ENCODE assay signal across 1 cellular context in the genomic region with DNA sequence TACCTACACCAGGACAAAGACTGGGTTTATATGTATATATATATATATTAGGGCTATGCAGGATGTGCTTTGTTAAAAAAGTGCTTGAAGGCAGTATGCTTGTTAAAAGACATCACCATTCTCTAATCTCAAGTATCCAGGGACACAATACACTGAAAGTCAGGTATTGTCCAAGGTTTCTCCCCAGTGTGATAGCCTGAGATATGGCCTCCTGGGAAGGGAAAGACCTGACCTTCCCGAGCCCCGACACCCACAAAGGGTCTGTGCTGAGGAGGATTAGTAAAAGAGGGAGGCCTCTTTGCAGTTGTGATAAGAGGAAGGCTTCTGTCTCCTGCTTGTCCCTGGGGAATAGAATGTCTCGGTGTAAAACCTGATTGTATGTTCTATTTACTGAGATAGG.
A peak's percentile ranks its signal among the peaks of the same experiment; 100 is the strongest.
TF ChIP-seq lines count a peak whose summit lies in the region.

No MANE protein-coding gene starts in this region.

TF ChIP-seq in K562, 482 proteins besides CTCF, POLR2A, EP300 and RAD21 (continued from another document):
- TF ChIP-seq RBM17 (IDR thresholded peaks at IDR 0.05; ENCODE audit: borderline replicate concordance, low read depth, low read length) (no peak), KAT2B (IDR thresholded peaks at IDR 0.05; ENCODE audit: low read depth, low read length) (no peak), ZKSCAN3 (CRISPR knock-in tag; IDR thresholded peaks at IDR 0.05) (no peak), JUND (IDR thresholded peaks at IDR 0.05; ENCODE audit: borderline replicate concordance, low read depth, low read length) (no peak), JUND (tag; IDR thresholded peaks at IDR 0.05; ENCODE audit: borderline replicate concordance, low read depth, low read length) (no peak), ZNF445 (CRISPR knock-in tag; IDR thresholded peaks at IDR 0.05; ENCODE audit: low read depth) (no peak), TAF1 (IDR thresholded peaks at IDR 0.05; ENCODE audit: control insufficient read depth, extremely low read depth, insufficient read depth, low read length, severe bottlenecking) (no peak), CBX3 (IDR thresholded peaks at IDR 0.05; ENCODE audit: borderline replicate concordance in 1 of 2, low read length in 2 of 2) (no peak), BCL6 (CRISPR knock-in tag; IDR thresholded peaks at IDR 0.05) (no peak), SNRNP70 (optimal IDR thresholded peaks at IDR 0.05; ENCODE audit: low read depth, low read length) (no peak), SAFB2 (IDR thresholded peaks at IDR 0.05; ENCODE audit: borderline replicate concordance, low read depth, low read length, severe bottlenecking) (no peak), RBFOX2 (IDR thresholded peaks at IDR 0.05; ENCODE audit: low read depth, low read length) (no peak), TEAD2 (tag; IDR thresholded peaks at IDR 0.05) (no peak), CXXC5 (CRISPR knock-in tag; IDR thresholded peaks at IDR 0.05) (no peak), CCNT2 (IDR thresholded peaks at IDR 0.05; ENCODE audit: borderline replicate concordance, extremely low read depth, insufficient read length, low read depth, low read length) (no peak), POLR2H (tag; IDR thresholded peaks at IDR 0.05; ENCODE audit: low read depth) (no peak), SUPT5H (IDR thresholded peaks at IDR 0.05) (no peak), CBX2 (IDR thresholded peaks at IDR 0.05; ENCODE audit: insufficient read depth, low read length, poor library complexity, severe bottlenecking) (no peak), SMAD4 (CRISPR knock-in tag; conservative IDR thresholded peaks at IDR 0.05) (no peak), CEBPG (CRISPR knock-in tag; IDR thresholded peaks at IDR 0.05) (no peak), CEBPG (tag; conservative IDR thresholded peaks at IDR 0.05 in 1 of 2, IDR thresholded peaks at IDR 0.05 in 1 of 2) (no peak), RAD51 (IDR thresholded peaks at IDR 0.05; ENCODE audit: borderline replicate concordance, low read depth) (no peak), ZNF212 (CRISPR knock-in tag; IDR thresholded peaks at IDR 0.05) (no peak), ZNF253 (CRISPR knock-in tag; conservative IDR thresholded peaks at IDR 0.05) (no peak), KLF6 (CRISPR knock-in tag; IDR thresholded peaks at IDR 0.05; ENCODE audit: borderline replicate concordance) (no peak), SETDB1 (IDR thresholded peaks at IDR 0.05; ENCODE audit: low read length) (no peak), ETS2 (tag; IDR thresholded peaks at IDR 0.05; ENCODE audit: borderline replicate concordance, poor library complexity, severe bottlenecking) (no peak), NR2C2 (CRISPR knock-in tag; IDR thresholded peaks at IDR 0.05) (no peak), NR2C2 (tag; IDR thresholded peaks at IDR 0.05) (no peak), BRD4 (IDR thresholded peaks at IDR 0.05) (no peak), ZNF444 (CRISPR knock-in tag; IDR thresholded peaks at IDR 0.05) (no peak), FOXK2 (conservative IDR thresholded peaks at IDR 0.05 in 1 of 2, IDR thresholded peaks at IDR 0.05 in 1 of 2; ENCODE audit: low read depth in 2 of 2) (no peak), MCM7 (IDR thresholded peaks at IDR 0.05) (no peak), SLC30A9 (CRISPR knock-in tag; IDR thresholded peaks at IDR 0.05) (no peak), MYNN (IDR thresholded peaks at IDR 0.05) (no peak), MYNN (CRISPR knock-in tag; IDR thresholded peaks at IDR 0.05) (no peak), NFE2L1 (tag; IDR thresholded peaks at IDR 0.05; ENCODE audit: borderline replicate concordance, low read depth) (no peak), ZNF76 (CRISPR knock-in tag; IDR thresholded peaks at IDR 0.05; ENCODE audit: borderline replicate concordance) (no peak), KDM4B (IDR thresholded peaks at IDR 0.05; ENCODE audit: borderline replicate concordance in 2 of 2, low read depth in 1 of 2) (no peak), PHB2 (IDR thresholded peaks at IDR 0.05; ENCODE audit: low read depth) (no peak), POLR2B (IDR thresholded peaks at IDR 0.05; ENCODE audit: low read depth, partially characterized antibody) (no peak), ZNF347 (CRISPR knock-in tag; IDR thresholded peaks at IDR 0.05; ENCODE audit: low read depth) (no peak)
- TF ChIP-seq, protein P1, sequence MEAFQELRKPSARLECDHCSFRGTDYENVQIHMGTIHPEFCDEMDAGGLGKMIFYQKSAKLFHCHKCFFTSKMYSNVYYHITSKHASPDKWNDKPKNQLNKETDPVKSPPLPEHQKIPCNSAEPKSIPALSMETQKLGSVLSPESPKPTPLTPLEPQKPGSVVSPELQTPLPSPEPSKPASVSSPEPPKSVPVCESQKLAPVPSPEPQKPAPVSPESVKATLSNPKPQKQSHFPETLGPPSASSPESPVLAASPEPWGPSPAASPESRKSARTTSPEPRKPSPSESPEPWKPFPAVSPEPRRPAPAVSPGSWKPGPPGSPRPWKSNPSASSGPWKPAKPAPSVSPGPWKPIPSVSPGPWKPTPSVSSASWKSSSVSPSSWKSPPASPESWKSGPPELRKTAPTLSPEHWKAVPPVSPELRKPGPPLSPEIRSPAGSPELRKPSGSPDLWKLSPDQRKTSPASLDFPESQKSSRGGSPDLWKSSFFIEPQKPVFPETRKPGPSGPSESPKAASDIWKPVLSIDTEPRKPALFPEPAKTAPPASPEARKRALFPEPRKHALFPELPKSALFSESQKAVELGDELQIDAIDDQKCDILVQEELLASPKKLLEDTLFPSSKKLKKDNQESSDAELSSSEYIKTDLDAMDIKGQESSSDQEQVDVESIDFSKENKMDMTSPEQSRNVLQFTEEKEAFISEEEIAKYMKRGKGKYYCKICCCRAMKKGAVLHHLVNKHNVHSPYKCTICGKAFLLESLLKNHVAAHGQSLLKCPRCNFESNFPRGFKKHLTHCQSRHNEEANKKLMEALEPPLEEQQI (IDR thresholded peaks at IDR 0.05) = 0 out of 2 replicates have a peak, but pooled peaks have one; percentile 67
- TF ChIP-seq, protein P2, sequence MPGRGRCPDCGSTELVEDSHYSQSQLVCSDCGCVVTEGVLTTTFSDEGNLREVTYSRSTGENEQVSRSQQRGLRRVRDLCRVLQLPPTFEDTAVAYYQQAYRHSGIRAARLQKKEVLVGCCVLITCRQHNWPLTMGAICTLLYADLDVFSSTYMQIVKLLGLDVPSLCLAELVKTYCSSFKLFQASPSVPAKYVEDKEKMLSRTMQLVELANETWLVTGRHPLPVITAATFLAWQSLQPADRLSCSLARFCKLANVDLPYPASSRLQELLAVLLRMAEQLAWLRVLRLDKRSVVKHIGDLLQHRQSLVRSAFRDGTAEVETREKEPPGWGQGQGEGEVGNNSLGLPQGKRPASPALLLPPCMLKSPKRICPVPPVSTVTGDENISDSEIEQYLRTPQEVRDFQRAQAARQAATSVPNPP (IDR thresholded peaks at IDR 0.05; ENCODE audit: borderline replicate concordance, insufficient read depth, insufficient read length) = no peak
- TF ChIP-seq, protein P3, sequence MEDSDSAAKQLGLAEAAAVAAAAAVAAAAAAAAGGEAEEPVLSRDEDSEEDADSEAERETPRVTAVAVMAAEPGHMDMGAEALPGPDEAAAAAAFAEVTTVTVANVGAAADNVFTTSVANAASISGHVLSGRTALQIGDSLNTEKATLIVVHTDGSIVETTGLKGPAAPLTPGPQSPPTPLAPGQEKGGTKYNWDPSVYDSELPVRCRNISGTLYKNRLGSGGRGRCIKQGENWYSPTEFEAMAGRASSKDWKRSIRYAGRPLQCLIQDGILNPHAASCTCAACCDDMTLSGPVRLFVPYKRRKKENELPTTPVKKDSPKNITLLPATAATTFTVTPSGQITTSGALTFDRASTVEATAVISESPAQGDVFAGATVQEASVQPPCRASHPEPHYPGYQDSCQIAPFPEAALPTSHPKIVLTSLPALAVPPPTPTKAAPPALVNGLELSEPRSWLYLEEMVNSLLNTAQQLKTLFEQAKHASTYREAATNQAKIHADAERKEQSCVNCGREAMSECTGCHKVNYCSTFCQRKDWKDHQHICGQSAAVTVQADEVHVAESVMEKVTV (CRISPR knock-in tag; IDR thresholded peaks at IDR 0.05) = no peak
- TF ChIP-seq, protein P4, sequence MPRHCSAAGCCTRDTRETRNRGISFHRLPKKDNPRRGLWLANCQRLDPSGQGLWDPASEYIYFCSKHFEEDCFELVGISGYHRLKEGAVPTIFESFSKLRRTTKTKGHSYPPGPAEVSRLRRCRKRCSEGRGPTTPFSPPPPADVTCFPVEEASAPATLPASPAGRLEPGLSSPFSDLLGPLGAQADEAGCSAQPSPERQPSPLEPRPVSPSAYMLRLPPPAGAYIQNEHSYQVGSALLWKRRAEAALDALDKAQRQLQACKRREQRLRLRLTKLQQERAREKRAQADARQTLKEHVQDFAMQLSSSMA (CRISPR knock-in tag; IDR thresholded peaks at IDR 0.05) = no peak
- TF ChIP-seq, protein P5, sequence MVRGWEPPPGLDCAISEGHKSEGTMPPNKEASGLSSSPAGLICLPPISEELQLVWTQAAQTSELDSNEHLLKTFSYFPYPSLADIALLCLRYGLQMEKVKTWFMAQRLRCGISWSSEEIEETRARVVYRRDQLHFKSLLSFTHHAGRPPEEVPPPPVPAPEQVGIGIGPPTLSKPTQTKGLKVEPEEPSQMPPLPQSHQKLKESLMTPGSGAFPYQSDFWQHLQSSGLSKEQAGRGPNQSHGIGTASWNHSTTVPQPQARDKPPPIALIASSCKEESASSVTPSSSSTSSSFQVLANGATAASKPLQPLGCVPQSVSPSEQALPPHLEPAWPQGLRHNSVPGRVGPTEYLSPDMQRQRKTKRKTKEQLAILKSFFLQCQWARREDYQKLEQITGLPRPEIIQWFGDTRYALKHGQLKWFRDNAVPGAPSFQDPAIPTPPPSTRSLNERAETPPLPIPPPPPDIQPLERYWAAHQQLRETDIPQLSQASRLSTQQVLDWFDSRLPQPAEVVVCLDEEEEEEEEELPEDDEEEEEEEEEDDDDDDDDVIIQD (CRISPR knock-in tag; IDR thresholded peaks at IDR 0.05) = no peak
- TF ChIP-seq, protein P6, sequence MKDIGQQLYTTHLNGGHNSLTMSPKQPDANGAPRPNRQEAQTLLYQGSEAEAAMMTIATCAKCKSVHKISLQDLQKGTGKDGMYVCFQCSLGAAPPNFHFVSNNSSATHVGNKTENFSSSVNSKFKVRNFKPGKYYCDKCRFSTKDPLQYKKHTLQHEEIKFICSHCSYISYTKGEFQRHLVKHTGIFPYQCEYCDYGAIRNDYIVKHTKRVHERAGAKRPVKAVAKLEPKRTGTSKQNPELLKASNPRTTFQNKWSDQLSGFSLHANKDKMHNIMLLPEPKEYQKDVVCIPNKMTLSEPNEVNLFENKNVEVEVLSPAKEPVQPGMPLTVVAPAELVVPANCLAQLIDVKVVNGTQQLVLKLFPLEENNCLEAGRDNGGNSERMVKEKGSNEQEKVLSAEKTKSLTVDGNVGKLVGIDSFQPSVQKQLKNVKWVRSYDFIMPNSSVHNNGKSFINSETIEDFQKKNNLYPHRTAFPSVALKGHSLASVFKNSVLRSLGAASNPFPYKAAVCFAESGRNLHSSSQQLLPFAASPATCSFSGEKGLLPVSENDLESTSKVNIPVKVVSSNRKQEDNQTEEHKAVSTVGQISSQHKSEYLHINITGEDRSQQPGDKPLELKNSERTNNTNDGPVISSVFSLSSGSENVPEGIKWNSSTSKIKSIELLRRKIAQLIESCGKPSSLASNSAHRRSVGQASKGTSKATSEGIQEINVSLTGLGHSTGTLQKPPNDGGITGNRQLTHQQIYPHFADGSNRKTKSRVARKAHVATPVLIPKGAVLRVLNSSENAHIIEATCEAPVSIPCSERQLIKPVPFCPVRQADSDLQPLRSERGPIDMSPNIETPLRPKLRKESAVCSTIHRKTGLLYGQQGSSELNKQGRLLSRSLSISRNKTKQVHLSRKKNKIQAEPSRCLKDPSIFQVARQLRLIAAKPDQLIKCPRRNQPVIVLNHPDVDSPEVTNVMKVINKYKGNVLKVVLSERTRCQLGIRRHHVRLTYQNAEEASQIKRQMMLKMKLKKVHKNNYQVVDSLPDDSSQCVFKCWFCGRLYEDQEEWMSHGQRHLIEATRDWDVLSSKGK (CRISPR knock-in tag; IDR thresholded peaks at IDR 0.05) = no peak
- TF ChIP-seq, protein P7, sequence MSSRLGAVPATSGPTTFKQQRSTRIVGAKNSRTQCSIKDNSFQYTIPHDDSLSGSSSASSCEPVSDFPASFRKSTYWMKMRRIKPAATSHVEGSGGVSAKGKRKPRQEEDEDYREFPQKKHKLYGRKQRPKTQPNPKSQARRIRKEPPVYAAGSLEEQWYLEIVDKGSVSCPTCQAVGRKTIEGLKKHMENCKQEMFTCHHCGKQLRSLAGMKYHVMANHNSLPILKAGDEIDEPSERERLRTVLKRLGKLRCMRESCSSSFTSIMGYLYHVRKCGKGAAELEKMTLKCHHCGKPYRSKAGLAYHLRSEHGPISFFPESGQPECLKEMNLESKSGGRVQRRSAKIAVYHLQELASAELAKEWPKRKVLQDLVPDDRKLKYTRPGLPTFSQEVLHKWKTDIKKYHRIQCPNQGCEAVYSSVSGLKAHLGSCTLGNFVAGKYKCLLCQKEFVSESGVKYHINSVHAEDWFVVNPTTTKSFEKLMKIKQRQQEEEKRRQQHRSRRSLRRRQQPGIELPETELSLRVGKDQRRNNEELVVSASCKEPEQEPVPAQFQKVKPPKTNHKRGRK (tag; IDR thresholded peaks at IDR 0.05) = no peak
- TF ChIP-seq, protein P8, sequence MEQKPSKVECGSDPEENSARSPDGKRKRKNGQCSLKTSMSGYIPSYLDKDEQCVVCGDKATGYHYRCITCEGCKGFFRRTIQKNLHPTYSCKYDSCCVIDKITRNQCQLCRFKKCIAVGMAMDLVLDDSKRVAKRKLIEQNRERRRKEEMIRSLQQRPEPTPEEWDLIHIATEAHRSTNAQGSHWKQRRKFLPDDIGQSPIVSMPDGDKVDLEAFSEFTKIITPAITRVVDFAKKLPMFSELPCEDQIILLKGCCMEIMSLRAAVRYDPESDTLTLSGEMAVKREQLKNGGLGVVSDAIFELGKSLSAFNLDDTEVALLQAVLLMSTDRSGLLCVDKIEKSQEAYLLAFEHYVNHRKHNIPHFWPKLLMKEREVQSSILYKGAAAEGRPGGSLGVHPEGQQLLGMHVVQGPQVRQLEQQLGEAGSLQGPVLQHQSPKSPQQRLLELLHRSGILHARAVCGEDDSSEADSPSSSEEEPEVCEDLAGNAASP (IDR thresholded peaks at IDR 0.05) = no peak
- TF ChIP-seq, protein P9, sequence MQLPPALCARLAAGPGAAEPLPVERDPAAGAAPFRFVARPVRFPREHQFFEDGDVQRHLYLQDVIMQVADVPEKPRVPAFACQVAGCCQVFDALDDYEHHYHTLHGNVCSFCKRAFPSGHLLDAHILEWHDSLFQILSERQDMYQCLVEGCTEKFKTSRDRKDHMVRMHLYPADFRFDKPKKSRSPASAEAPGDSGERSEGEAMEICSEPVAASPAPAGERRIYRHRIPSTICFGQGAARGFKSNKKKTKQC (CRISPR knock-in tag; IDR thresholded peaks at IDR 0.05) = no peak
